In the genomic region with DNA sequence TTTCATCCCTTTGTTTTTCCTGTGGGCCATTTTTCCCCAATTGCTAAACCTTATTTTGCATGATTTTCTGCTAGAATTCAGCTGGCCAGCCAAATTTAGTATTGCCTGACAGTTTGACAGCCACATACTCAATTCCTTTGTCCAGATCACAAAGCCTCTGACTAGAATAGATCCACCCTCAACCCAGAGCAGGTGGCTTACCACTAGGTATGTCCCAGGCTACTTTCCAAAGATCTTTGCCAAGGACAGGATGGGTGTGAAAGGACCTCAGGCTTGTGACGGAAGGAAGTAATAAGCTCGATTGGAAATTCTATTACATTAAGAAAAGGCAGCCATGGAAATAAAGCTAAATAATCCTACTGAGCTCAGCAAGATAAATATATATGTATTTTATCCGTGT, we compare ENCODE assay signal across 8 cellular contexts.
"Had no signal": no experiment of that assay in that cellular context is flagged by ENCODE, and none has a peak within 500 bp of the region (broad histone marks: within the 10 kb centered on the region; RNA-seq: fewer than 3 reads in every experiment).

No MANE protein-coding gene starts in this region.

- H3K9ac ChIP-seq: GM23248 had no signal

- H3K4me3 ChIP-seq: GM23248, HAP-1 had no signal

- H3K27ac ChIP-seq: GM23248, HL-60 had no signal

- H3K9me3 ChIP-seq: HAP-1 had no signal

- H3K36me3 ChIP-seq: HAP-1 had no signal

- ATAC-seq: HCT116, HepG2 had no signal

- H3K4me1 ChIP-seq: HAP-1 had no signal

- H2AFZ ChIP-seq: GM23248 had no signal

- DNase-seq: GM23248, GOT3, H7, HFFc6 had no signal
